39 cellular contexts compared by ENCODE assay signal in the genomic region with DNA sequence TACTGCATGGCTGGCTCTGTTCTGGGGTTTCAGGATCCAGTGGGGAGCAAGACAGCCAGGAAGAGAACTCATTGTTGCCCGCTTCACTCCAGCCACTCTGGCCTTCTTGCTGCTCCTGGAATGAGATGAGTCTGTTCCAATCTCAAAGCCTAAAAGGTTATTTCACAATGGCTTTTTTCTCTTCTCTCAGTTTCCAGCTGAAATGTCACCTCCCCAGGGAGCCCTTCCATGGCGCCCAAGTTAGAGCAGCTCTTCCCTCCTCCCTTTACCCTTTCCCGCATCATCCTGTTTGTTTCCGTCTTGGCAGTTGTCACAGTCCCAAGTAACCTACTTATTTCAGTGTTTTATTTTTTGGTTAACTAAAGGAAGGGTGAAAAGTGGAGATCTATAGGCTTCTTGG. TPM values are rescaled to one million over a fixed set of nuclear protein-coding genes. Genes with fewer than 3 reads are reported as not detected.
"Had no signal": no experiment of that assay in that cellular context is flagged by ENCODE, and none has a peak within 500 bp of the region (broad histone marks: within the 10 kb centered on the region; RNA-seq: fewer than 3 reads in every experiment).

No MANE protein-coding gene starts in this region.

- H3K36me3 ChIP-seq: adrenal gland, ascending aorta, brain microvascular endothelial cell, breast epithelium, cardiac muscle cell had no signal

- H3K4me1 ChIP-seq: adrenal gland, ascending aorta, breast epithelium had no signal

- H3K9me3 ChIP-seq: adrenal gland, ascending aorta, body of pancreas, breast epithelium had no signal

- H3K4me3 ChIP-seq: adrenal gland, ascending aorta, body of pancreas, breast epithelium, cardiac muscle cell had no signal

- H3K27ac ChIP-seq: adrenal gland, ascending aorta, body of pancreas, brain microvascular endothelial cell, breast epithelium, cardiac muscle cell had no signal

- ATAC-seq: activated naive CD4-positive, alpha-beta T cell treated with anti-CD3 and anti-CD28 coated beads, Interleukin-2, amount 50 U/mL, for 72 hours; activated naive CD8-positive, alpha-beta T cell treated with anti-CD3 and anti-CD28 coated beads, Interleukin-2, amount 50 U/mL, for 24 hours; activated T-cell treated with anti-CD3 and anti-CD28 coated beads, Interleukin-2, amount 50 U/mL, for 4 hours; activated T-cell treated with anti-CD3 and anti-CD28 coated beads, Interleukin-2, amount 50 U/mL, for 72 hours; activated T-helper 17 cell treated with anti-CD3 and anti-CD28 coated beads, Interleukin-2, amount 50 U/mL, for 72 hours had no signal

- H3K27me3 ChIP-seq: adrenal gland, ascending aorta, body of pancreas, brain microvascular endothelial cell had no signal

- DNase-seq: activated effector memory CD4-positive, alpha-beta T cell treated with anti-CD3 and anti-CD28 coated beads, Interleukin-2, amount 50 U/mL, for 16 hours; activated effector memory CD4-positive, alpha-beta T cell treated with Interleukin-2 at 50 U/mL for 16 hours; activated gamma-delta T cell; activated gamma-delta T cell treated with Interleukin-2 at 50 U/mL for 16 hours; activated naive CD4-positive, alpha-beta T cell; activated naive CD4-positive, alpha-beta T cell treated with anti-CD3 and anti-CD28 coated beads for 36 hours; activated naive CD4-positive, alpha-beta T cell treated with anti-CD3 and anti-CD28 coated beads, Interleukin-2, amount 10 ng/mL, durations not matched to agents 7 days and 5 days; activated naive CD4-positive, alpha-beta T cell treated with anti-CD3 and anti-CD28 coated beads, Interleukin-2, amount 50 U/mL, for 16 hours; activated naive CD4-positive, alpha-beta T cell treated with Interleukin-2 at 50 U/mL for 16 hours; activated naive CD8-positive, alpha-beta T cell treated with anti-CD3 and anti-CD28 coated beads for 36 hours; activated naive CD8-positive, alpha-beta T cell treated with anti-CD3 and anti-CD28 coated beads, Interleukin-2, amount 10 ng/mL, durations not matched to agents 7 days and 5 days; activated naive CD8-positive, alpha-beta T cell treated with anti-CD3 and anti-CD28 coated beads, Interleukin-2, amount 50 U/mL, for 24 hours; activated T-cell treated with anti-CD3 and anti-CD28 coated beads for 4 hours; activated T-cell treated with anti-CD3 and anti-CD28 coated beads, Interleukin-2, amount 50 U/mL, for 1 hour; activated T-cell treated with anti-CD3 and anti-CD28 coated beads, Interleukin-2, amount 50 U/mL, for 24 hours; activated T-cell treated with anti-CD3 and anti-CD28 coated beads, Interleukin-2, amount 50 U/mL, for 4 hours; activated T-cell treated with anti-CD3 and anti-CD28 coated beads, Interleukin-2, amount 50 U/mL, for 48 hours; activated T-cell treated with anti-CD3 and anti-CD28 coated beads, Interleukin-2, amount 50 U/mL, for 72 hours; adrenal gland; amniotic stem cell; amygdala; anterior cingulate cortex; aorta; body of pancreas; brain microvascular endothelial cell; caudate nucleus; central memory CD4-positive, alpha-beta T cell; cerebellar nuclear complex had no signal

RNA-seq across cellular contexts. Expression of gene PLA2G2A, which starts 15.8 kb away (rescaled TPM):
- total RNA-seq: activated naive CD4-positive, alpha-beta T cell treated with anti-CD3 and anti-CD28 coated beads for 36 hours; activated naive CD4-positive, alpha-beta T cell treated with anti-CD3 and anti-CD28 coated beads, Interleukin-2, amount 50 U/mL, for 72 hours; activated naive CD8-positive, alpha-beta T cell treated with anti-CD3 and anti-CD28 coated beads for 36 hours; activated naive CD8-positive, alpha-beta T cell treated with anti-CD3 and anti-CD28 coated beads, Interleukin-2, amount 10 ng/mL, durations not matched to agents 7 days and 5 days; activated T-cell treated with anti-CD3 and anti-CD28 coated beads, Interleukin-2, amount 50 U/mL, for 72 hours; activated T-helper 1 cell treated with anti-CD3 and anti-CD28 coated beads, Interleukin-12 subunit alpha, Interleukin-12 subunit beta, Interleukin-2, Interleukin-4 antibody, amounts not matched to agents 30 ng/mL and 10 ng/mL and 1 ng/mL, durations not matched to agents 14 hours and 24 hours and 36 hours; activated T-helper 17 cell treated with anti-CD3 and anti-CD28 coated beads, Interleukin-2, amount 50 U/mL, for 72 hours; activated T-helper 2 cell treated with anti-CD3 and anti-CD28 coated beads, Interferon-gamma antibody, Interleukin-2, Interleukin-4, amounts not matched to agents 10 μg/mL and 5 μg/mL and 100 μg/mL, durations not matched to agents 14 hours and 24 hours and 36 hours; astrocyte; bronchial epithelial cell; cardiac muscle cell; cerebellum had no signal

RNA-seq across cellular contexts. Expression of gene PLA2G2E, which starts 40.2 kb away (rescaled TPM):
- total RNA-seq: activated naive CD4-positive, alpha-beta T cell treated with anti-CD3 and anti-CD28 coated beads for 36 hours; activated naive CD4-positive, alpha-beta T cell treated with anti-CD3 and anti-CD28 coated beads, Interleukin-2, amount 50 U/mL, for 72 hours; activated naive CD8-positive, alpha-beta T cell treated with anti-CD3 and anti-CD28 coated beads for 36 hours; activated naive CD8-positive, alpha-beta T cell treated with anti-CD3 and anti-CD28 coated beads, Interleukin-2, amount 10 ng/mL, durations not matched to agents 7 days and 5 days; activated T-cell treated with anti-CD3 and anti-CD28 coated beads, Interleukin-2, amount 50 U/mL, for 4 hours; activated T-cell treated with anti-CD3 and anti-CD28 coated beads, Interleukin-2, amount 50 U/mL, for 72 hours; activated T-helper 1 cell treated with anti-CD3 and anti-CD28 coated beads, Interleukin-12 subunit alpha, Interleukin-12 subunit beta, Interleukin-2, Interleukin-4 antibody, amounts not matched to agents 30 ng/mL and 10 ng/mL and 1 ng/mL, durations not matched to agents 14 hours and 24 hours and 36 hours; activated T-helper 17 cell treated with anti-CD3 and anti-CD28 coated beads, Interleukin-2, amount 50 U/mL, for 72 hours; activated T-helper 2 cell treated with anti-CD3 and anti-CD28 coated beads, Interferon-gamma antibody, Interleukin-2, Interleukin-4, amounts not matched to agents 10 μg/mL and 5 μg/mL and 100 μg/mL, durations not matched to agents 14 hours and 24 hours and 36 hours; adrenal gland; aorta; ascending aorta; astrocyte; body of pancreas; breast epithelium; bronchial epithelial cell; cardiac muscle cell; cerebellum had no signal
- polyA plus RNA-seq: adipose tissue, adrenal gland, aorta, cardiac muscle cell had no signal
